1 cellular context compared by ENCODE assay signal in the genomic region with DNA sequence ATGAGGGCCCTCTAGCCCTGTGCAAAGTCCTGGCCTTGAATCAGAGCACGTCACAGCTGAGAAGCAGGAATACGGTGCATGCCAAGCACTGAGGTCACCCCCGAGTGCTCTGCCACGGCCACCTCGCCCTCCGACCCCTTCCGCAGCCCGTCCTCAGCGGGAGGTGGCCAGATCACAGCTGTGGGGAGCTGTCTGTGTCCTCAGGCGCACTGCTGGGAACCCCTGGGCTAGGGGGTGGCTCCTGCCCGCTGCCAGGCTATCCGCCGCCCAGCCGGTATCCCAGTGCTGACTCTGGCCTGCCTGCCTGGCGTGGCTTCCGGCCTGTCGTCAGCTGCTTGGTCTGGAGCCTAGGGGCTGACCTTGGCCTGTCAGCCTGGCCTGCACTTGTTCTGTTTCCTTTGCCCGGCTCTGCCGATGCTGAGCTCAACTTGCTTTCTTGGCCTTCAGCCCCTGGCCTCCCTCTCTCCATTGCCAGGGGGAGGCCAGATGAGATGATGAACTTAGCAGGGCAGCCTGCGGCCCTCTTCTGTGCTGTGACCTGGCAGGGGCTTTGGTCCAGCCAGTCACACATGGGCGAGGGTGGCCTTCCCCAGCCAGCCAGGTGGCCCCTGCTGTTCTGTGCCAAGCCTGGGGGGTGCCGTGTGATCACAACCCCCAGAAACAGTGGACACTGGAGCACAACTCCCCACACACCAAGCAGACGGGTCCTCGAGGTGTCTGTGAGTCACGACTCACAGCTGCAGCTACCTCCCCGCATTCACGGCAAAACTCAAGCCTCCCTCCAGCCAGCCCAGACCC.
TF ChIP-seq lines count a peak whose summit lies in the region.

No MANE protein-coding gene starts in this region.

TF ChIP-seq in HepG2, 621 proteins besides CTCF, POLR2A, EP300 and RAD21 (continued from another document and continues in another):
- TF ChIP-seq HNF1A (IDR thresholded peaks at IDR 0.05; ENCODE audit: low read depth) (no peak), HNF1A (CRISPR knock-in tag; IDR thresholded peaks at IDR 0.05; ENCODE audit: borderline replicate concordance) (peak; percentile 41; the same call in 1 of the 2 replicates), MED1 (CRISPR knock-in tag; IDR thresholded peaks at IDR 0.05) (peak; percentile 69), RXRA (CRISPR knock-in tag; IDR thresholded peaks at IDR 0.05) (peak; percentile 88), ZNF792 (CRISPR knock-in tag; IDR thresholded peaks at IDR 0.05) (0 out of 2 replicates have a peak, but pooled peaks have one; percentile 58), ZNF558 (CRISPR knock-in tag; IDR thresholded peaks at IDR 0.05; ENCODE audit: borderline replicate concordance) (peak; percentile 29; the same call in 1 of the 2 replicates), DRAP1 (CRISPR knock-in tag; IDR thresholded peaks at IDR 0.05) (peak; percentile 42; the same call in 1 of the 2 replicates), SOX13 (IDR thresholded peaks at IDR 0.05) (no peak), SOX13 (CRISPR knock-in tag; conservative IDR thresholded peaks at IDR 0.05 in 1 of 2, IDR thresholded peaks at IDR 0.05 in 1 of 2) (no peak; a peak in 1 of 4 replicates), ZBTB38 (CRISPR knock-in tag; IDR thresholded peaks at IDR 0.05) (peak; percentile 72; the same call in 1 of the 2 replicates), AGO1 (IDR thresholded peaks at IDR 0.05; ENCODE audit: low read depth, low read length, poor library complexity, severe bottlenecking) (peak; percentile 49), ZBTB43 (CRISPR knock-in tag; conservative IDR thresholded peaks at IDR 0.05) (0 out of 2 replicates have a peak, but pooled peaks have one; percentile 21), ZNF276 (CRISPR knock-in tag; IDR thresholded peaks at IDR 0.05; ENCODE audit: low read depth) (peak; percentile 64; the same call in 1 of the 2 replicates), GABPA (IDR thresholded peaks at IDR 0.05; ENCODE audit: low read depth, low read length) (no peak), GABPA (CRISPR knock-in tag; IDR thresholded peaks at IDR 0.05; ENCODE audit: low read depth) (peak; percentile 65), ZNF333 (CRISPR knock-in tag; IDR thresholded peaks at IDR 0.05; ENCODE audit: borderline replicate concordance) (peak; percentile 64; the same call in 1 of the 2 replicates), ZBTB42 (CRISPR knock-in tag; IDR thresholded peaks at IDR 0.05) (no peak), GATAD2A (CRISPR knock-in tag; IDR thresholded peaks at IDR 0.05) (peak; percentile 81), STAT6 (CRISPR knock-in tag; IDR thresholded peaks at IDR 0.05; ENCODE audit: borderline replicate concordance) (no peak), KDM5B (CRISPR knock-in tag; IDR thresholded peaks at IDR 0.05; ENCODE audit: borderline replicate concordance) (peak; percentile 71; the same call in 1 of the 2 replicates), SRSF4 (IDR thresholded peaks at IDR 0.05; ENCODE audit: low read depth, low read length, poor library complexity, severe bottlenecking) (no peak), ZNF232 (CRISPR knock-in tag; IDR thresholded peaks at IDR 0.05; ENCODE audit: borderline replicate concordance) (peak; percentile 78; the same call in 1 of the 2 replicates), ZBTB21 (CRISPR knock-in tag; IDR thresholded peaks at IDR 0.05) (peak; percentile 10; the same call in 1 of the 2 replicates), WIZ (CRISPR knock-in tag; IDR thresholded peaks at IDR 0.05) (0 out of 2 replicates have a peak, but pooled peaks have one; percentile 37), THAP9 (CRISPR knock-in tag; IDR thresholded peaks at IDR 0.05; ENCODE audit: borderline replicate concordance) (peak; percentile 52; the same call in 1 of the 2 replicates), KDM2A (CRISPR knock-in tag; IDR thresholded peaks at IDR 0.05; ENCODE audit: borderline replicate concordance, low read depth) (peak; percentile 84), EEA1 (CRISPR knock-in tag; IDR thresholded peaks at IDR 0.05; ENCODE audit: borderline replicate concordance) (peak; percentile 42; the same call in 1 of the 2 replicates), ESRRA (CRISPR knock-in tag; IDR thresholded peaks at IDR 0.05; ENCODE audit: low read depth) (peak; percentile 72; the same call in 1 of the 2 replicates), ZNF33B (CRISPR knock-in tag; IDR thresholded peaks at IDR 0.05) (0 out of 2 replicates have a peak, but pooled peaks have one; percentile 85), THAP11 (CRISPR knock-in tag; IDR thresholded peaks at IDR 0.05) (peak; percentile 49; the same call in 1 of the 2 replicates), DNMT1 (CRISPR knock-in tag; IDR thresholded peaks at IDR 0.05) (peak; percentile 42; the same call in 1 of the 2 replicates), ZMYM2 (CRISPR knock-in tag; IDR thresholded peaks at IDR 0.05) (no peak), ZNF644 (CRISPR knock-in tag; IDR thresholded peaks at IDR 0.05; ENCODE audit: low read depth) (no peak)
- TF ChIP-seq, protein P1, sequence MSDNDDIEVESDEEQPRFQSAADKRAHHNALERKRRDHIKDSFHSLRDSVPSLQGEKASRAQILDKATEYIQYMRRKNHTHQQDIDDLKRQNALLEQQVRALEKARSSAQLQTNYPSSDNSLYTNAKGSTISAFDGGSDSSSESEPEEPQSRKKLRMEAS (IDR thresholded peaks at IDR 0.05), result peak; percentile 52; the same call in 1 of the 2 replicates
- TF ChIP-seq, protein P2, sequence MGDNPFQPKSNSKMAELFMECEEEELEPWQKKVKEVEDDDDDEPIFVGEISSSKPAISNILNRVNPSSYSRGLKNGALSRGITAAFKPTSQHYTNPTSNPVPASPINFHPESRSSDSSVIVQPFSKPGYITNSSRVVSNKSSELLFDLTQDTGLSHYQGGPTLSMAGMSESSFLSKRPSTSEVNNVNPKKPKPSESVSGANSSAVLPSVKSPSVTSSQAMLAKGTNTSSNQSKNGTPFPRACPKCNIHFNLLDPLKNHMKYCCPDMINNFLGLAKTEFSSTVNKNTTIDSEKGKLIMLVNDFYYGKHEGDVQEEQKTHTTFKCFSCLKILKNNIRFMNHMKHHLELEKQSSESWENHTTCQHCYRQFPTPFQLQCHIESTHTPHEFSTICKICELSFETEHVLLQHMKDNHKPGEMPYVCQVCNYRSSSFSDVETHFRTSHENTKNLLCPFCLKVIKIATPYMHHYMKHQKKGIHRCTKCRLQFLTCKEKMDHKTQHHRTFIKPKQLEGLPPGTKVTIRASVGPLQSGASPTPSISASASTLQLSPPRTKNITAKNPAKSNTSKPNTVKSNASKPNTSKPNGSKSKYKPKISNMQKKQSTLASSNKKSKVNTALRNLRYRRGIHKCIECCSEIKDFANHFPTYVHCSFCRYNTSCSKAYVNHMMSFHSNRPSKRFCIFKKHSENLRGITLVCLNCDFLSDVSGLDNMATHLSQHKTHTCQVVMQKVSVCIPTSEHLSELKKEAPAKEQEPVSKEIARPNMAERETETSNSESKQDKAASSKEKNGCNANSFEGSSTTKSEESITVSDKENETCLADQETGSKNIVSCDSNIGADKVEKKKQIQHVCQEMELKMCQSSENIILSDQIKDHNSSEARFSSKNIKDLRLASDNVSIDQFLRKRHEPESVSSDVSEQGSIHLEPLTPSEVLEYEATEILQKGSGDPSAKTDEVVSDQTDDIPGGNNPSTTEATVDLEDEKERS (CRISPR knock-in tag; IDR thresholded peaks at IDR 0.05), result peak; percentile 82; the same call in 1 of the 2 replicates
- TF ChIP-seq, protein P3, sequence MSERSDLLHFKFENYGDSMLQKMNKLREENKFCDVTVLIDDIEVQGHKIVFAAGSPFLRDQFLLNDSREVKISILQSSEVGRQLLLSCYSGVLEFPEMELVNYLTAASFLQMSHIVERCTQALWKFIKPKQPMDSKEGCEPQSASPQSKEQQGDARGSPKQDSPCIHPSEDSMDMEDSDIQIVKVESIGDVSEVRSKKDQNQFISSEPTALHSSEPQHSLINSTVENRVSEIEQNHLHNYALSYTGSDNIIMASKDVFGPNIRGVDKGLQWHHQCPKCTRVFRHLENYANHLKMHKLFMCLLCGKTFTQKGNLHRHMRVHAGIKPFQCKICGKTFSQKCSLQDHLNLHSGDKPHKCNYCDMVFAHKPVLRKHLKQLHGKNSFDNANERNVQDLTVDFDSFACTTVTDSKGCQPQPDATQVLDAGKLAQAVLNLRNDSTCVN (CRISPR knock-in tag; IDR thresholded peaks at IDR 0.05; ENCODE audit: borderline replicate concordance), result peak; percentile 84; the same call in 1 of the 2 replicates
